In genomic region chr7:149460493-149461330, GRCh38 we compare ENCODE assay signal across 8 cellular contexts. TPM values are rescaled to one million over a fixed set of nuclear protein-coding genes. Genes with fewer than 3 reads are reported as not detected.
DNase-seq lines count a peak whose midpoint lies in the region; ATAC-seq and TF ChIP-seq lines count a peak whose summit lies in the region.

ZNF777 (minus strand) TSS chr7:149461062; CDS start chr7:149456022, 5,040 bp downstream.

- peak within 1 kb of the TSS; percentile 88 to 96 (median 92) for H3K4me3 Mint-ChIP-seq in IgD-negative memory B cell
- peak within 1 kb of the TSS; percentile 73 for H3K4me3 Mint-ChIP-seq in activated T-helper 17 cell treated with anti-CD3 and anti-CD28 coated beads, Interleukin-2, amount 50 U/mL, for 72 hours
- H3K4me3 Mint-ChIP-seq in neural crest cell, result peak within 1 kb of the TSS; percentile 93

- H3K27me3 ChIP-seq in DND-41 (ENCODE audit: insufficient read depth, low read length, poor library complexity), result peaks cover 4% of the 10 kb centered on the region
- H3K27me3 ChIP-seq in stomach, result peaks cover 0 to 4% (median 0%) of the 10 kb centered on the region in 3 donors

- TF ChIP-seq POLR2A in stomach (IDR thresholded peaks at IDR 0.05), result no peak

- peak; percentile 83 for DNase-seq in DND-41
- DNase-seq in RPMI7951 (ENCODE audit: low read depth), result peak; percentile 87
- peak; percentile 81 for DNase-seq in fibroblast of the conjunctiva (ENCODE audit: low read depth)
- peak; percentile 68 for DNase-seq in neural crest cell (ENCODE audit: low read depth, low spot score)
- peak; percentile 87 for DNase-seq in stomach

- no peak for TF ChIP-seq EP300 in stomach (IDR thresholded peaks at IDR 0.05)

- H3K36me3 Mint-ChIP-seq in IgD-negative memory B cell (no peaks in the 10 kb centered on the region), neural crest cell (ENCODE audit: low read depth) (no peaks in the 10 kb centered on the region)
- peaks cover 12% of the 10 kb centered on the region for H3K36me3 Mint-ChIP-seq in activated T-helper 17 cell treated with anti-CD3 and anti-CD28 coated beads, Interleukin-2, amount 50 U/mL, for 72 hours (ENCODE audit: low read depth)

- no peaks in the 10 kb centered on the region for H3K9me3 Mint-ChIP-seq in IgD-negative memory B cell
- H3K9me3 Mint-ChIP-seq in activated T-helper 17 cell treated with anti-CD3 and anti-CD28 coated beads, Interleukin-2, amount 50 U/mL, for 72 hours, result no peaks in the 10 kb centered on the region
- peaks cover 2% of the 10 kb centered on the region for H3K9me3 Mint-ChIP-seq in neural crest cell

- H3K4me3 ChIP-seq in DND-41 (ENCODE audit: low read depth in 1 of 2, low read length in 2 of 2) (peak within 1 kb of the TSS; percentile 74 to 89), stomach (peak within 1 kb of the TSS; percentile 73 to 87 (median 80))

- peak within 1 kb of the TSS; percentile 90 for H3K9ac ChIP-seq in DND-41 (ENCODE audit: low read depth, low read length)

- H3K9me3 ChIP-seq in DND-41 (ENCODE audit: insufficient read depth, low read length, severe bottlenecking), result no peaks in the 10 kb centered on the region
- no peaks in the 10 kb centered on the region for H3K9me3 ChIP-seq in stomach

- H3K4me1 Mint-ChIP-seq in IgD-negative memory B cell (peaks cover 14 to 34% (median 29%) of the 10 kb centered on the region in 3 donors), neural crest cell (peaks cover 18% of the 10 kb centered on the region)
- peaks cover 12% of the 10 kb centered on the region for H3K4me1 Mint-ChIP-seq in activated T-helper 17 cell treated with anti-CD3 and anti-CD28 coated beads, Interleukin-2, amount 50 U/mL, for 72 hours

- peak within 1 kb of the TSS; percentile 98 for H2AFZ ChIP-seq in DND-41 (ENCODE audit: low read depth, low read length)

- H3K27me3 Mint-ChIP-seq in IgD-negative memory B cell (peaks cover 3% of the 10 kb centered on the region), neural crest cell (ENCODE audit: low read depth) (peaks cover 18% of the 10 kb centered on the region)
- no peaks in the 10 kb centered on the region for H3K27me3 Mint-ChIP-seq in activated T-helper 17 cell treated with anti-CD3 and anti-CD28 coated beads, Interleukin-2, amount 50 U/mL, for 72 hours

- H3K4me1 ChIP-seq in DND-41 (ENCODE audit: insufficient read depth, low read length), result peaks cover 28% of the 10 kb centered on the region
- peaks cover 10 to 41% (median 30%) of the 10 kb centered on the region in 4 donors for H3K4me1 ChIP-seq in stomach

- WGBS in stomach, 5 donors, result 0 to 1% (median 1%) methylated on average over 19 to 64 of the region's 64 CpGs

- H3K27ac ChIP-seq in DND-41 (ENCODE audit: low read length), result peak within 1 kb of the TSS; percentile 69
- peak within 1 kb of the TSS; percentile 81 to 92 (median 84) for H3K27ac ChIP-seq in stomach

- ATAC-seq in DND-41 (ENCODE audit: insufficient read depth, low read depth) (peak; percentile 96), GM21576 (IDR thresholded peaks at IDR 0.05; ENCODE audit: unreplicated experiment) (peak; percentile 95)
- ATAC-seq in activated T-helper 17 cell treated with anti-CD3 and anti-CD28 coated beads, Interleukin-2, amount 50 U/mL, for 72 hours (replicated peaks), result peak; percentile 91

- intact Hi-C loops in stomach (cut with DNase I; ENCODE audit: low total_unique reads), result no loop called here

- H3K27ac Mint-ChIP-seq in IgD-negative memory B cell (peak within 1 kb of the TSS in 2 of 3 donors; percentile 12 to 39), neural crest cell (ENCODE audit: unreplicated experiment) (peak within 1 kb of the TSS; percentile 92)
- H3K27ac Mint-ChIP-seq in activated T-helper 17 cell treated with anti-CD3 and anti-CD28 coated beads, Interleukin-2, amount 50 U/mL, for 72 hours, result peak within 1 kb of the TSS; percentile 8

- peak within 1 kb of the TSS; percentile 91 for H3K4me2 ChIP-seq in DND-41 (ENCODE audit: insufficient read depth, low read length)

- peaks cover 42% of the 10 kb centered on the region for H3K79me2 ChIP-seq in DND-41 (ENCODE audit: insufficient read depth, low read length)

- TF ChIP-seq CTCF in DND-41 (IDR thresholded peaks at IDR 0.05; ENCODE audit: borderline replicate concordance, extremely low read depth, low read length, poor library complexity, severe bottlenecking) (peak; percentile 73), neural crest cell (conservative IDR thresholded peaks at IDR 0.05) (peak; percentile 62), stomach (IDR thresholded peaks at IDR 0.05) (peak in 5 of 7 experiments; percentile 13 to 42 (median 23))

- H4K20me1 ChIP-seq in DND-41 (ENCODE audit: insufficient read depth, low read length), result peaks cover 4% of the 10 kb centered on the region; the same call in 1 of the 2 replicates

- H3K36me3 ChIP-seq in DND-41 (ENCODE audit: insufficient read depth, low read length), result peaks cover 7% of the 10 kb centered on the region
- peaks cover under 1 to 14% (median 11%) of the 10 kb centered on the region in 4 donors for H3K36me3 ChIP-seq in stomach

RNA-seq across cellular contexts. Expression of gene ZNF777, which starts in this region (rescaled TPM):
- polyA plus RNA-seq in IgD-negative memory B cell (3.0 TPM), stomach (1 to 10 TPM; 5.2 to 6.1 (median 5.3) TPM)
- 4.4 and 5.8 TPM in 2 replicates for total RNA-seq in RPMI7951 (2014; rRNA removed; shearing (Covaris generic))
- total RNA-seq in activated T-helper 17 cell treated with anti-CD3 and anti-CD28 coated beads, Interleukin-2, amount 50 U/mL, for 72 hours, result 1 to 10 TPM; 5.8 to 9.6 TPM
- total RNA-seq in neural crest cell (19.3 and 20.8 TPM in 2 replicates), stomach (10 to 100 TPM in 1 of 5 donors, 1 to 10 TPM in 4; 1.2 to 15.2 (median 4.5) TPM)

Comparison
In these comparisons a context has a peak if more than half of its experiments do, and no peak if none do; other contexts are left out.
1. Peak in every context shown above with its lines: DNase-seq, ATAC-seq, H3K4me3 ChIP-seq and H3K27ac ChIP-seq.
2. CTCF ChIP-seq: peak in every context shown above with its lines; median percentile 73 in DND-41; 62 in neural crest cell; 23 in stomach.
3. H3K27ac Mint-ChIP-seq: peak in every context shown above with its lines; median percentile 92 in neural crest cell; 26 in IgD-negative memory B cell; 8 in activated T-helper 17 cell treated with anti-CD3 and anti-CD28 coated beads, Interleukin-2, amount 50 U/mL, for 72 hours.